Comparison of ENCODE assay signal across 19 cellular contexts in the genomic region with DNA sequence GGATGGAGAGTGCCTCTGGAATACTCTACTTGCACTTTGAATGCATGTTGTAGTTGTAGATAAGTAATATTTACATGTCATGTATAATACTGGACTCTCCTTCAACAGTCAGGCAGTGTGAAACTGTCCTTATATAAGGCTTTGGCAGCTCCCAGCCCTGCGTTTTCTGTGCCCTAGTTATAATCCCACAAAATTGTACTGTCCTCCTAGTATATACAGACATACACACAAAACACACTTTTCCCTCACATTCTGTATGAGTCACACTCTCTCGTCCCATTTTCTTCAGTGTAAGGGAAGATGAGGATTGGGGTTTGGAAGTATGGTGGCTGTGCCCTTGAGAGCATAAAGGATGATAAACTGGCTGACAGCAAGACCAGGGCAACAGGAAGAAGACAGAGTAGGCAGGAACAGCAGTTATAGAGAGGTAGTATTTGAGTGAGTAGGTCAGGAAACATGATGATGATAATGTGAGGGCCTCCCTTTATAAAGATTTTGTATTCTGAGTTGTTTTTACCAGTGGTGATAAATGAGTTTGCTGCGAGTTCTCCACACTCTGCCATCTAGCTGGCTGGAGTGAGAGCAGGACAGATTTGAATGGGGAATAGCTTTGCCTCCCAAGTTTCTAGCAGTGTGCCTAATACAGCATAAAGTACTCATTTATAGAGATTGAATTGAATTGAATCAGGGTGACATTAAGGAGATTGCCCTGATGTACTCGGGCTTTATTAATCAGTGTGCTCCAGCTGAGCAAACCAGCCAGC. TPM values are rescaled to one million over a fixed set of nuclear protein-coding genes. Genes with fewer than 3 reads are reported as not detected.
DNase-seq lines count a peak whose midpoint lies in the region; ATAC-seq and TF ChIP-seq lines count a peak whose summit lies in the region.
"Had no signal": no experiment of that assay in that cellular context is flagged by ENCODE, and none has a peak within 500 bp of the region (broad histone marks: within the 10 kb centered on the region; RNA-seq: fewer than 3 reads in every experiment).

No MANE protein-coding gene starts in this region.

- H3K9ac ChIP-seq in endodermal cell (ENCODE audit: extremely low read depth, low read length, poor library complexity, severe bottlenecking): no peak overlapping the region
- H3K9ac ChIP-seq: GM23248 had no signal

- 90 to 100% methylated on average over 3 to 4 of the region's 4 CpGs for WGBS in endodermal cell (ENCODE audit: insufficient coverage in 1 of 2, insufficient read length in 1 of 2), 2 experiments

- peak in 1 of 2 donors; percentile 4 for ATAC-seq in activated T-cell treated with anti-CD3 and anti-CD28 coated beads, Interleukin-2, amount 50 U/mL, for 4 hours
- ATAC-seq in activated CD8-positive, alpha-beta T cell treated with anti-CD3 and anti-CD28 coated beads for 36 hours: peak; percentile 35
- peak; percentile 44 for ATAC-seq in stimulated activated effector memory CD8-positive, alpha-beta T cell treated with anti-CD3 and anti-CD28 coated beads, Interleukin-12 subunit alpha, Interleukin-12 subunit beta, amount 100 ng/mL, for 72 hours
- ATAC-seq: left cardiac atrium had no signal

- H3K4me1 ChIP-seq in endodermal cell (ENCODE audit: control insufficient read depth, insufficient read depth, low read length): no peaks in the 10 kb centered on the region

- H3K9me3 Mint-ChIP-seq in activated T-cell treated with anti-CD3 and anti-CD28 coated beads, Interleukin-2, amount 50 U/mL, for 4 hours: no peaks in the 10 kb centered on the region
- H3K9me3 Mint-ChIP-seq in activated CD8-positive, alpha-beta T cell treated with anti-CD3 and anti-CD28 coated beads for 36 hours: no peaks in the 10 kb centered on the region
- H3K9me3 Mint-ChIP-seq in endodermal cell: peaks cover 32% of the 10 kb centered on the region
- no peaks in the 10 kb centered on the region for H3K9me3 Mint-ChIP-seq in stimulated activated effector memory CD8-positive, alpha-beta T cell treated with anti-CD3 and anti-CD28 coated beads, Interleukin-12 subunit alpha, Interleukin-12 subunit beta, amount 100 ng/mL, for 72 hours

- no peaks in the 10 kb centered on the region for H3K36me3 ChIP-seq in endodermal cell (ENCODE audit: control insufficient read depth, insufficient read depth, low read length)
- H3K36me3 ChIP-seq: neutrophil, vagina had no signal

- no peak overlapping the region for H3K4me3 ChIP-seq in endodermal cell (ENCODE audit: low read length)
- H3K4me3 ChIP-seq: GM23248, vagina had no signal

- POLR2A ChIA-PET in activated CD8-positive, alpha-beta T cell treated with anti-CD3 and anti-CD28 coated beads for 36 hours (lab: Charles Lee): interaction anchor here (1.1 kb wide), 1 partner anchor 55 kb away, joined by 3 read pairs; no protein-coding TSS in a partner anchor

- peaks cover 60% of the 10 kb centered on the region for H3K4me1 Mint-ChIP-seq in activated T-cell treated with anti-CD3 and anti-CD28 coated beads, Interleukin-2, amount 50 U/mL, for 4 hours (ENCODE audit: low read depth)
- peaks cover 55% of the 10 kb centered on the region for H3K4me1 Mint-ChIP-seq in activated CD8-positive, alpha-beta T cell treated with anti-CD3 and anti-CD28 coated beads for 36 hours (ENCODE audit: low read depth)
- peaks cover 20% of the 10 kb centered on the region for H3K4me1 Mint-ChIP-seq in endodermal cell
- H3K4me1 Mint-ChIP-seq in stimulated activated effector memory CD8-positive, alpha-beta T cell treated with anti-CD3 and anti-CD28 coated beads, Interleukin-12 subunit alpha, Interleukin-12 subunit beta, amount 100 ng/mL, for 72 hours: peaks cover 39% of the 10 kb centered on the region

- intact Hi-C loops in activated CD8-positive, alpha-beta T cell treated with anti-CD3 and anti-CD28 coated beads for 36 hours (cut with micrococcal nuclease): no loop called here

- H3K27ac ChIP-seq in endodermal cell (ENCODE audit: low read depth, low read length): no peak overlapping the region
- H3K27ac ChIP-seq: GM23248, neutrophil, vagina had no signal

- peak overlapping the region; percentile 9 for H3K4me3 Mint-ChIP-seq in activated T-cell treated with anti-CD3 and anti-CD28 coated beads, Interleukin-2, amount 50 U/mL, for 4 hours
- H3K4me3 Mint-ChIP-seq in activated CD8-positive, alpha-beta T cell treated with anti-CD3 and anti-CD28 coated beads for 36 hours: no peak overlapping the region
- no peak overlapping the region for H3K4me3 Mint-ChIP-seq in endodermal cell
- H3K4me3 Mint-ChIP-seq in stimulated activated effector memory CD8-positive, alpha-beta T cell treated with anti-CD3 and anti-CD28 coated beads, Interleukin-12 subunit alpha, Interleukin-12 subunit beta, amount 100 ng/mL, for 72 hours: peak overlapping the region; percentile 1

- peaks cover 12% of the 10 kb centered on the region for H3K9me3 ChIP-seq in endodermal cell (ENCODE audit: control insufficient read depth, low read length)
- H3K9me3 ChIP-seq: neutrophil, vagina had no signal

- CTCF ChIA-PET in activated CD8-positive, alpha-beta T cell treated with anti-CD3 and anti-CD28 coated beads for 36 hours (lab: Charles Lee): interaction anchor here (0.7 to 1.4 kb wide), 6 partner anchors 15 to 259 kb away, joined by 3 to 9 read pairs (median 3); a partner anchor contains a TSS

- DNase-seq in activated T-cell treated with anti-CD3 and anti-CD28 coated beads, Interleukin-2, amount 50 U/mL, for 4 hours: no peak
- DNase-seq in activated T-cell treated with anti-CD3 and anti-CD28 coated beads for 4 hours (no peak), endodermal cell (no peak), hepatic stellate cell (ENCODE audit: low spot score) (no peak), NCI-H2227 treated with DMSO at 0.1 percent for 48 hours (lab: John Stamatoyannopoulos, UW) (no peak)
- DNase-seq in activated CD8-positive, alpha-beta T cell treated with anti-CD3 and anti-CD28 coated beads for 36 hours: no peak
- DNase-seq in stimulated activated effector memory CD8-positive, alpha-beta T cell treated with anti-CD3 and anti-CD28 coated beads, Interleukin-12 subunit alpha, Interleukin-12 subunit beta, amount 100 ng/mL, for 72 hours (ENCODE audit: low spot score in 2 of 2): no peak
- no peak for DNase-seq in effector CD8-positive, alpha-beta T cell (lab: John Stamatoyannopoulos, UW)
- DNase-seq: activated effector memory CD4-positive, alpha-beta T cell treated with Interleukin-2 at 50 U/mL for 16 hours; cortex of kidney; GM23248; left cardiac atrium; NCI-H1092 treated with DMSO at 0.1 percent for 48 hours; NCI-H446; SHP77; stimulated activated CD4-positive, alpha-beta T cell treated with anti-CD3 and anti-CD28 coated beads, Interleukin-15, amount 100 ng/mL, for 24 hours; stimulated activated CD8-positive, alpha-beta memory T cell treated with anti-CD3 and anti-CD28 coated beads, Interleukin-4, amount 100 ng/mL, for 48 hours had no signal

- peak overlapping the region; percentile 82 for H3K27ac Mint-ChIP-seq in activated CD8-positive, alpha-beta T cell treated with anti-CD3 and anti-CD28 coated beads for 36 hours
- H3K27ac Mint-ChIP-seq in endodermal cell: peak overlapping the region; percentile 12
- H3K27ac Mint-ChIP-seq in stimulated activated effector memory CD8-positive, alpha-beta T cell treated with anti-CD3 and anti-CD28 coated beads, Interleukin-12 subunit alpha, Interleukin-12 subunit beta, amount 100 ng/mL, for 72 hours: peak overlapping the region; percentile 16

- no peaks in the 10 kb centered on the region for H3K27me3 ChIP-seq in endodermal cell (ENCODE audit: control insufficient read depth, insufficient read depth, low read length, poor library complexity, severe bottlenecking)
- H3K27me3 ChIP-seq: neutrophil, vagina had no signal

- peaks cover 16% of the 10 kb centered on the region for H3K36me3 Mint-ChIP-seq in activated T-cell treated with anti-CD3 and anti-CD28 coated beads, Interleukin-2, amount 50 U/mL, for 4 hours (ENCODE audit: insufficient read depth)
- H3K36me3 Mint-ChIP-seq in activated CD8-positive, alpha-beta T cell treated with anti-CD3 and anti-CD28 coated beads for 36 hours (ENCODE audit: low read depth): peaks cover 23% of the 10 kb centered on the region
- peaks cover 53% of the 10 kb centered on the region for H3K36me3 Mint-ChIP-seq in endodermal cell (ENCODE audit: low read depth)
- peaks cover 74% of the 10 kb centered on the region for H3K36me3 Mint-ChIP-seq in stimulated activated effector memory CD8-positive, alpha-beta T cell treated with anti-CD3 and anti-CD28 coated beads, Interleukin-12 subunit alpha, Interleukin-12 subunit beta, amount 100 ng/mL, for 72 hours

- no peak for TF ChIP-seq CTCF in activated CD8-positive, alpha-beta T cell treated with anti-CD3 and anti-CD28 coated beads for 36 hours (IDR thresholded peaks at IDR 0.05)
- TF ChIP-seq CTCF in endodermal cell (conservative IDR thresholded peaks at IDR 0.05): no peak

- no peaks in the 10 kb centered on the region for H3K27me3 Mint-ChIP-seq in activated T-cell treated with anti-CD3 and anti-CD28 coated beads, Interleukin-2, amount 50 U/mL, for 4 hours (ENCODE audit: low read depth)
- no peaks in the 10 kb centered on the region for H3K27me3 Mint-ChIP-seq in activated CD8-positive, alpha-beta T cell treated with anti-CD3 and anti-CD28 coated beads for 36 hours
- H3K27me3 Mint-ChIP-seq in endodermal cell (ENCODE audit: insufficient read depth): no peaks in the 10 kb centered on the region

RNA-seq across cellular contexts. Expression of a gene that starts 5.0 kb away (rescaled TPM):
- total RNA-seq in activated T-cell treated with anti-CD3 and anti-CD28 coated beads, Interleukin-2, amount 50 U/mL, for 4 hours: 10 to 100 TPM; 14.4 to 16.9 (median 14.8) TPM
- total RNA-seq in activated CD8-positive, alpha-beta T cell treated with anti-CD3 and anti-CD28 coated beads for 36 hours: 10 to 100 TPM; 12.7 to 14.9 TPM
- 10 to 100 TPM; 27.2 to 46.9 TPM for total RNA-seq in endodermal cell
- polyA plus RNA-seq in endodermal cell (2013, experiment 1 of 2): 17.4 TPM
- polyA plus RNA-seq in endodermal cell (2013, experiment 2 of 2): 17.3 TPM

RNA-seq across cellular contexts. Expression of a gene that starts 54.0 kb away (rescaled TPM):
- 10 to 100 TPM; 24.0 to 40.8 (median 34.9) TPM for total RNA-seq in activated T-cell treated with anti-CD3 and anti-CD28 coated beads, Interleukin-2, amount 50 U/mL, for 4 hours
- total RNA-seq in activated CD8-positive, alpha-beta T cell treated with anti-CD3 and anti-CD28 coated beads for 36 hours: 10 to 100 TPM; 28.2 to 30.2 TPM
- 10 to 100 TPM; 28.1 to 42.5 TPM for total RNA-seq in endodermal cell
- polyA plus RNA-seq in endodermal cell (2013, experiment 1 of 2): 20.0 TPM
- 17.4 TPM for polyA plus RNA-seq in endodermal cell (2013, experiment 2 of 2)

Comparison
In these comparisons a context has a peak if more than half of its experiments do, and no peak if none do; other contexts are left out.
1. H3K4me3 Mint-ChIP-seq: peak in activated T-cell treated with anti-CD3 and anti-CD28 coated beads, Interleukin-2, amount 50 U/mL, for 4 hours (single experiment) and stimulated activated effector memory CD8-positive, alpha-beta T cell treated with anti-CD3 and anti-CD28 coated beads, Interleukin-12 subunit alpha, Interleukin-12 subunit beta, amount 100 ng/mL, for 72 hours (single experiment); none in activated CD8-positive, alpha-beta T cell treated with anti-CD3 and anti-CD28 coated beads for 36 hours (single experiment) and endodermal cell (single experiment).
2. H3K27ac Mint-ChIP-seq: peak in every context shown above with its lines; median percentile 82 in activated CD8-positive, alpha-beta T cell treated with anti-CD3 and anti-CD28 coated beads for 36 hours; 16 in stimulated activated effector memory CD8-positive, alpha-beta T cell treated with anti-CD3 and anti-CD28 coated beads, Interleukin-12 subunit alpha, Interleukin-12 subunit beta, amount 100 ng/mL, for 72 hours; 12 in endodermal cell.